34 cellular contexts compared by ENCODE assay signal in genomic region chr2:46245869-46246268, GRCh38.
"Had no signal": no experiment of that assay in that cellular context is flagged by ENCODE, and none has a peak within 500 bp of the region (broad histone marks: within the 10 kb centered on the region; RNA-seq: fewer than 3 reads in every experiment).

No MANE protein-coding gene starts in this region.

- H3K9me3 ChIP-seq: adrenal gland, breast epithelium, colonic mucosa had no signal

- H3K27me3 Mint-ChIP-seq: activated CD4-positive, alpha-beta memory T cell treated with anti-CD3 and anti-CD28 coated beads for 36 hours; activated CD4-positive, alpha-beta T cell treated with anti-CD3 and anti-CD28 coated beads for 36 hours; activated naive CD4-positive, alpha-beta T cell treated with anti-CD3 and anti-CD28 coated beads, Interleukin-2, amount 50 U/mL, for 24 hours; activated naive CD8-positive, alpha-beta T cell treated with anti-CD3 and anti-CD28 coated beads for 36 hours; activated naive CD8-positive, alpha-beta T cell treated with anti-CD3 and anti-CD28 coated beads, Interleukin-2, amount 50 U/mL, for 24 hours had no signal

- FAIRE-seq: endometrium, endothelial cell of umbilical vein, frontal cortex had no signal

- H3K27ac Mint-ChIP-seq: activated CD4-positive, alpha-beta memory T cell treated with anti-CD3 and anti-CD28 coated beads for 36 hours; activated CD4-positive, alpha-beta T cell treated with anti-CD3 and anti-CD28 coated beads for 36 hours; activated CD4-positive, alpha-beta T cell treated with anti-CD3 and anti-CD28 coated beads, Interleukin-2, amount 10 ng/mL, durations not matched to agents 24 days and 14 days; activated CD8-positive, alpha-beta memory T cell treated with anti-CD3 and anti-CD28 coated beads, Interleukin-2, amount 10 ng/mL, durations not matched to agents 7 days and 5 days; activated CD8-positive, alpha-beta T cell treated with anti-CD3 and anti-CD28 coated beads, Interleukin-2, amount 10 ng/mL, durations not matched to agents 7 days and 5 days; activated naive CD4-positive, alpha-beta T cell treated with anti-CD3 and anti-CD28 coated beads for 36 hours; activated naive CD4-positive, alpha-beta T cell treated with anti-CD3 and anti-CD28 coated beads, Interleukin-2, amount 50 U/mL, for 24 hours; activated naive CD8-positive, alpha-beta T cell treated with anti-CD3 and anti-CD28 coated beads for 36 hours; activated naive CD8-positive, alpha-beta T cell treated with anti-CD3 and anti-CD28 coated beads, Interleukin-2, amount 50 U/mL, for 24 hours; activated T-helper 1 cell treated with anti-CD3 and anti-CD28 coated beads, Interleukin-12 subunit alpha, Interleukin-12 subunit beta, Interleukin-2, Interleukin-4 antibody, amounts not matched to agents 30 ng/mL and 10 ng/mL and 1 ng/mL, durations not matched to agents 14 hours and 24 hours and 36 hours; activated T-helper 2 cell treated with anti-CD3 and anti-CD28 coated beads, Interferon-gamma antibody, Interleukin-2, Interleukin-4, amounts not matched to agents 10 μg/mL and 5 μg/mL and 100 μg/mL, durations not matched to agents 14 hours and 24 hours and 36 hours; brain had no signal

- H3K36me3 ChIP-seq: adrenal gland, breast epithelium, cardiac muscle cell, colonic mucosa had no signal

- H3K4me3 Mint-ChIP-seq: activated CD4-positive, alpha-beta memory T cell treated with anti-CD3 and anti-CD28 coated beads for 36 hours; activated CD4-positive, alpha-beta T cell treated with anti-CD3 and anti-CD28 coated beads for 36 hours; activated CD4-positive, alpha-beta T cell treated with anti-CD3 and anti-CD28 coated beads, Interleukin-2, amount 10 ng/mL, durations not matched to agents 24 days and 14 days; activated CD8-positive, alpha-beta memory T cell treated with anti-CD3 and anti-CD28 coated beads, Interleukin-2, amount 10 ng/mL, durations not matched to agents 7 days and 5 days; activated CD8-positive, alpha-beta T cell treated with anti-CD3 and anti-CD28 coated beads, Interleukin-2, amount 10 ng/mL, durations not matched to agents 7 days and 5 days; activated naive CD4-positive, alpha-beta T cell treated with anti-CD3 and anti-CD28 coated beads for 36 hours; activated naive CD4-positive, alpha-beta T cell treated with anti-CD3 and anti-CD28 coated beads, Interleukin-2, amount 50 U/mL, for 24 hours; activated naive CD8-positive, alpha-beta T cell treated with anti-CD3 and anti-CD28 coated beads for 36 hours; activated naive CD8-positive, alpha-beta T cell treated with anti-CD3 and anti-CD28 coated beads, Interleukin-2, amount 50 U/mL, for 24 hours; activated T-helper 1 cell treated with anti-CD3 and anti-CD28 coated beads, Interleukin-12 subunit alpha, Interleukin-12 subunit beta, Interleukin-2, Interleukin-4 antibody, amounts not matched to agents 30 ng/mL and 10 ng/mL and 1 ng/mL, durations not matched to agents 14 hours and 24 hours and 36 hours; brain had no signal

- H3K9me3 Mint-ChIP-seq: activated naive CD4-positive, alpha-beta T cell treated with anti-CD3 and anti-CD28 coated beads for 36 hours; activated naive CD4-positive, alpha-beta T cell treated with anti-CD3 and anti-CD28 coated beads, Interleukin-2, amount 50 U/mL, for 24 hours; activated naive CD8-positive, alpha-beta T cell treated with anti-CD3 and anti-CD28 coated beads for 36 hours; activated naive CD8-positive, alpha-beta T cell treated with anti-CD3 and anti-CD28 coated beads, Interleukin-2, amount 50 U/mL, for 24 hours; activated T-helper 1 cell treated with anti-CD3 and anti-CD28 coated beads, Interleukin-12 subunit alpha, Interleukin-12 subunit beta, Interleukin-2, Interleukin-4 antibody, amounts not matched to agents 30 ng/mL and 10 ng/mL and 1 ng/mL, durations not matched to agents 14 hours and 24 hours and 36 hours had no signal

- DNase-seq: activated CD4-positive, alpha-beta memory T cell treated with anti-CD3 and anti-CD28 coated beads for 36 hours; activated CD4-positive, alpha-beta T cell treated with anti-CD3 and anti-CD28 coated beads for 36 hours; activated CD4-positive, alpha-beta T cell treated with anti-CD3 and anti-CD28 coated beads, Interleukin-2, amount 10 ng/mL, durations not matched to agents 24 days and 14 days; activated CD4-positive, CD25-positive, alpha-beta regulatory T cell; activated CD4-positive, CD25-positive, alpha-beta regulatory T cell treated with anti-CD3 and anti-CD28 coated beads, Interleukin-2, amount 50 U/mL, for 72 hours; activated CD8-positive, alpha-beta memory T cell treated with anti-CD3 and anti-CD28 coated beads, Interleukin-2, amount 10 ng/mL, durations not matched to agents 7 days and 5 days; activated CD8-positive, alpha-beta memory T cell treated with anti-CD3 and anti-CD28 coated beads, Interleukin-2, amount 50 U/mL, for 4 hours; activated CD8-positive, alpha-beta T cell treated with anti-CD3 and anti-CD28 coated beads, Interleukin-2, amount 10 ng/mL, durations not matched to agents 7 days and 5 days; activated effector memory CD4-positive, alpha-beta T cell treated with anti-CD3 and anti-CD28 coated beads, Interleukin-2, amount 50 U/mL, for 16 hours; activated naive CD4-positive, alpha-beta T cell treated with anti-CD3 and anti-CD28 coated beads for 36 hours; activated naive CD8-positive, alpha-beta T cell treated with anti-CD3 and anti-CD28 coated beads for 36 hours; activated naive CD8-positive, alpha-beta T cell treated with anti-CD3 and anti-CD28 coated beads, Interleukin-2, amount 50 U/mL, for 24 hours; activated T-cell treated with anti-CD3 and anti-CD28 coated beads, Interleukin-2, amount 50 U/mL, for 1 hour; activated T-cell treated with anti-CD3 and anti-CD28 coated beads, Interleukin-2, amount 50 U/mL, for 48 hours; adrenal gland; amygdala; aorta; central memory CD4-positive, alpha-beta T cell; cerebellar nuclear complex; colonic mucosa; effector CD8-positive, alpha-beta T cell; foreskin fibroblast; head of caudate nucleus; hippocampal formation had no signal

- ATAC-seq: activated CD4-positive, alpha-beta T cell treated with anti-CD3 and anti-CD28 coated beads for 36 hours; activated CD8-positive, alpha-beta memory T cell treated with anti-CD3 and anti-CD28 coated beads, Interleukin-2, amount 10 ng/mL, durations not matched to agents 7 days and 5 days; activated CD8-positive, alpha-beta T cell treated with anti-CD3 and anti-CD28 coated beads, Interleukin-2, amount 10 ng/mL, durations not matched to agents 7 days and 5 days; activated naive CD8-positive, alpha-beta T cell treated with anti-CD3 and anti-CD28 coated beads, Interleukin-2, amount 50 U/mL, for 24 hours; esophagus mucosa had no signal

- H3K27ac ChIP-seq: adrenal gland, breast epithelium, cardiac muscle cell, colonic mucosa had no signal

- H3K4me3 ChIP-seq: adrenal gland, breast epithelium, cardiac muscle cell, colonic mucosa had no signal

- H3K4me1 ChIP-seq: adrenal gland, breast epithelium, colonic mucosa had no signal

- H3K4me1 Mint-ChIP-seq: activated naive CD4-positive, alpha-beta T cell treated with anti-CD3 and anti-CD28 coated beads, Interleukin-2, amount 50 U/mL, for 24 hours; activated naive CD8-positive, alpha-beta T cell treated with anti-CD3 and anti-CD28 coated beads for 36 hours; activated naive CD8-positive, alpha-beta T cell treated with anti-CD3 and anti-CD28 coated beads, Interleukin-2, amount 50 U/mL, for 24 hours; brain had no signal

- H3K27me3 ChIP-seq: adrenal gland, breast epithelium, cardiac muscle cell, colonic mucosa had no signal

- H3K36me3 Mint-ChIP-seq: activated CD4-positive, alpha-beta memory T cell treated with anti-CD3 and anti-CD28 coated beads for 36 hours; activated naive CD4-positive, alpha-beta T cell treated with anti-CD3 and anti-CD28 coated beads, Interleukin-2, amount 50 U/mL, for 24 hours; activated naive CD8-positive, alpha-beta T cell treated with anti-CD3 and anti-CD28 coated beads for 36 hours; brain had no signal
